31 cellular contexts compared by ENCODE assay signal in genomic region chr4:176592976-176593375, GRCh38.
"Had no signal": no experiment of that assay in that cellular context is flagged by ENCODE, and none has a peak within 500 bp of the region (broad histone marks: within the 10 kb centered on the region; RNA-seq: fewer than 3 reads in every experiment).

No MANE protein-coding gene starts in this region.

- H3K4me3 Mint-ChIP-seq: activated CD4-positive, alpha-beta memory T cell treated with anti-CD3 and anti-CD28 coated beads for 36 hours; activated CD4-positive, alpha-beta T cell treated with anti-CD3 and anti-CD28 coated beads for 36 hours; activated CD4-positive, alpha-beta T cell treated with anti-CD3 and anti-CD28 coated beads, Interleukin-2, amount 10 ng/mL, durations not matched to agents 24 days and 14 days; activated CD8-positive, alpha-beta memory T cell treated with anti-CD3 and anti-CD28 coated beads, Interleukin-2, amount 10 ng/mL, durations not matched to agents 7 days and 5 days; activated CD8-positive, alpha-beta T cell treated with anti-CD3 and anti-CD28 coated beads, Interleukin-2, amount 10 ng/mL, durations not matched to agents 7 days and 5 days; activated naive CD4-positive, alpha-beta T cell treated with anti-CD3 and anti-CD28 coated beads, Interleukin-2, amount 10 ng/mL, durations not matched to agents 7 days and 5 days; activated naive CD8-positive, alpha-beta T cell treated with anti-CD3 and anti-CD28 coated beads, Interleukin-2, amount 10 ng/mL, durations not matched to agents 7 days and 5 days; activated T-helper 1 cell treated with anti-CD3 and anti-CD28 coated beads, Interleukin-12 subunit alpha, Interleukin-12 subunit beta, Interleukin-2, Interleukin-4 antibody, amounts not matched to agents 30 ng/mL and 10 ng/mL and 1 ng/mL, durations not matched to agents 14 hours and 24 hours and 36 hours; effector memory CD8-positive, alpha-beta T cell; T-helper 17 cell; T-helper 2 cell treated with Interferon-gamma antibody and Interleukin-4, amounts not matched to agents 5 μg/mL and 100 μg/mL, for 36 hours had no signal

- H3K9me3 Mint-ChIP-seq: activated CD4-positive, alpha-beta T cell treated with anti-CD3 and anti-CD28 coated beads, Interleukin-2, amount 10 ng/mL, durations not matched to agents 24 days and 14 days; activated naive CD8-positive, alpha-beta T cell treated with anti-CD3 and anti-CD28 coated beads, Interleukin-2, amount 10 ng/mL, durations not matched to agents 7 days and 5 days; activated T-helper 1 cell treated with anti-CD3 and anti-CD28 coated beads, Interleukin-12 subunit alpha, Interleukin-12 subunit beta, Interleukin-2, Interleukin-4 antibody, amounts not matched to agents 30 ng/mL and 10 ng/mL and 1 ng/mL, durations not matched to agents 14 hours and 24 hours and 36 hours; T-helper 2 cell treated with Interferon-gamma antibody and Interleukin-4, amounts not matched to agents 5 μg/mL and 100 μg/mL, for 36 hours had no signal

- H3K36me3 Mint-ChIP-seq: activated CD4-positive, alpha-beta memory T cell treated with anti-CD3 and anti-CD28 coated beads for 36 hours; activated CD8-positive, alpha-beta memory T cell treated with anti-CD3 and anti-CD28 coated beads, Interleukin-2, amount 10 ng/mL, durations not matched to agents 7 days and 5 days; activated naive CD4-positive, alpha-beta T cell treated with anti-CD3 and anti-CD28 coated beads, Interleukin-2, amount 10 ng/mL, durations not matched to agents 7 days and 5 days; activated naive CD4-positive, alpha-beta T cell treated with anti-CD3 and anti-CD28 coated beads, Interleukin-2, amount 50 U/mL, for 72 hours; activated naive CD8-positive, alpha-beta T cell treated with anti-CD3 and anti-CD28 coated beads, Interleukin-2, amount 10 ng/mL, durations not matched to agents 7 days and 5 days had no signal

- FAIRE-seq: astrocyte, colon had no signal

- DNase-seq: activated CD4-positive, alpha-beta memory T cell treated with anti-CD3 and anti-CD28 coated beads for 36 hours; activated CD4-positive, alpha-beta T cell treated with anti-CD3 and anti-CD28 coated beads for 36 hours; activated CD4-positive, alpha-beta T cell treated with anti-CD3 and anti-CD28 coated beads, Interleukin-2, amount 10 ng/mL, durations not matched to agents 24 days and 14 days; activated CD4-positive, CD25-positive, alpha-beta regulatory T cell; activated CD4-positive, CD25-positive, alpha-beta regulatory T cell treated with anti-CD3 and anti-CD28 coated beads, Interleukin-2, amount 50 U/mL, for 72 hours; activated CD8-positive, alpha-beta memory T cell treated with anti-CD3 and anti-CD28 coated beads, Interleukin-2, amount 10 ng/mL, durations not matched to agents 7 days and 5 days; activated CD8-positive, alpha-beta memory T cell treated with anti-CD3 and anti-CD28 coated beads, Interleukin-2, amount 50 U/mL, for 4 hours; activated CD8-positive, alpha-beta T cell treated with anti-CD3 and anti-CD28 coated beads, Interleukin-2, amount 10 ng/mL, durations not matched to agents 7 days and 5 days; activated gamma-delta T cell; activated naive CD4-positive, alpha-beta T cell; activated naive CD4-positive, alpha-beta T cell treated with anti-CD3 and anti-CD28 coated beads, Interleukin-2, amount 10 ng/mL, durations not matched to agents 7 days and 5 days; activated naive CD8-positive, alpha-beta T cell treated with anti-CD3 and anti-CD28 coated beads, Interleukin-2, amount 10 ng/mL, durations not matched to agents 7 days and 5 days; activated T-cell treated with anti-CD3 and anti-CD28 coated beads, Interleukin-2, amount 50 U/mL, for 1 hour; activated T-cell treated with anti-CD3 and anti-CD28 coated beads, Interleukin-2, amount 50 U/mL, for 48 hours; anterior cingulate cortex; brain microvascular endothelial cell; caudate nucleus; cortex of kidney; dermis blood vessel endothelial cell; effector CD4-positive, alpha-beta T cell; effector memory CD8-positive, alpha-beta T cell; foreskin melanocyte; T-helper 1 cell; T-helper 17 cell had no signal

- ATAC-seq: activated CD4-positive, alpha-beta T cell treated with anti-CD3 and anti-CD28 coated beads for 36 hours; activated CD8-positive, alpha-beta memory T cell treated with anti-CD3 and anti-CD28 coated beads, Interleukin-2, amount 10 ng/mL, durations not matched to agents 7 days and 5 days; activated CD8-positive, alpha-beta T cell treated with anti-CD3 and anti-CD28 coated beads, Interleukin-2, amount 10 ng/mL, durations not matched to agents 7 days and 5 days; activated naive CD4-positive, alpha-beta T cell treated with anti-CD3 and anti-CD28 coated beads, Interleukin-2, amount 50 U/mL, for 72 hours; effector memory CD8-positive, alpha-beta T cell; esophagus mucosa; gastroesophageal sphincter; T-helper 17 cell had no signal

- H3K27ac ChIP-seq: brain microvascular endothelial cell, gastroesophageal sphincter had no signal

- H3K27me3 Mint-ChIP-seq: activated CD4-positive, alpha-beta memory T cell treated with anti-CD3 and anti-CD28 coated beads for 36 hours; activated CD4-positive, alpha-beta T cell treated with anti-CD3 and anti-CD28 coated beads for 36 hours; activated CD4-positive, alpha-beta T cell treated with anti-CD3 and anti-CD28 coated beads, Interleukin-2, amount 10 ng/mL, durations not matched to agents 24 days and 14 days; activated CD8-positive, alpha-beta memory T cell treated with anti-CD3 and anti-CD28 coated beads, Interleukin-2, amount 10 ng/mL, durations not matched to agents 7 days and 5 days; activated naive CD4-positive, alpha-beta T cell treated with anti-CD3 and anti-CD28 coated beads, Interleukin-2, amount 10 ng/mL, durations not matched to agents 7 days and 5 days; activated naive CD8-positive, alpha-beta T cell treated with anti-CD3 and anti-CD28 coated beads, Interleukin-2, amount 10 ng/mL, durations not matched to agents 7 days and 5 days; effector memory CD8-positive, alpha-beta T cell; T-helper 17 cell had no signal

- H3K27ac Mint-ChIP-seq: activated CD4-positive, alpha-beta memory T cell treated with anti-CD3 and anti-CD28 coated beads for 36 hours; activated CD4-positive, alpha-beta T cell treated with anti-CD3 and anti-CD28 coated beads for 36 hours; activated CD4-positive, alpha-beta T cell treated with anti-CD3 and anti-CD28 coated beads, Interleukin-2, amount 10 ng/mL, durations not matched to agents 24 days and 14 days; activated CD8-positive, alpha-beta memory T cell treated with anti-CD3 and anti-CD28 coated beads, Interleukin-2, amount 10 ng/mL, durations not matched to agents 7 days and 5 days; activated CD8-positive, alpha-beta T cell treated with anti-CD3 and anti-CD28 coated beads, Interleukin-2, amount 10 ng/mL, durations not matched to agents 7 days and 5 days; activated naive CD4-positive, alpha-beta T cell treated with anti-CD3 and anti-CD28 coated beads, Interleukin-2, amount 10 ng/mL, durations not matched to agents 7 days and 5 days; activated naive CD4-positive, alpha-beta T cell treated with anti-CD3 and anti-CD28 coated beads, Interleukin-2, amount 50 U/mL, for 72 hours; activated naive CD8-positive, alpha-beta T cell treated with anti-CD3 and anti-CD28 coated beads, Interleukin-2, amount 10 ng/mL, durations not matched to agents 7 days and 5 days; activated T-helper 1 cell treated with anti-CD3 and anti-CD28 coated beads, Interleukin-12 subunit alpha, Interleukin-12 subunit beta, Interleukin-2, Interleukin-4 antibody, amounts not matched to agents 30 ng/mL and 10 ng/mL and 1 ng/mL, durations not matched to agents 14 hours and 24 hours and 36 hours; effector memory CD8-positive, alpha-beta T cell; T-helper 17 cell; T-helper 2 cell treated with Interferon-gamma antibody and Interleukin-4, amounts not matched to agents 5 μg/mL and 100 μg/mL, for 36 hours had no signal

- H3K4me1 ChIP-seq: gastroesophageal sphincter had no signal

- H3K36me3 ChIP-seq: brain microvascular endothelial cell, gastroesophageal sphincter had no signal

- H3K27me3 ChIP-seq: brain microvascular endothelial cell, gastroesophageal sphincter had no signal

- H3K4me3 ChIP-seq: gastroesophageal sphincter had no signal

- H3K4me1 Mint-ChIP-seq: activated CD4-positive, alpha-beta T cell treated with anti-CD3 and anti-CD28 coated beads for 36 hours; activated CD4-positive, alpha-beta T cell treated with anti-CD3 and anti-CD28 coated beads, Interleukin-2, amount 10 ng/mL, durations not matched to agents 24 days and 14 days; activated CD8-positive, alpha-beta memory T cell treated with anti-CD3 and anti-CD28 coated beads, Interleukin-2, amount 10 ng/mL, durations not matched to agents 7 days and 5 days; activated naive CD4-positive, alpha-beta T cell treated with anti-CD3 and anti-CD28 coated beads, Interleukin-2, amount 10 ng/mL, durations not matched to agents 7 days and 5 days; activated naive CD8-positive, alpha-beta T cell treated with anti-CD3 and anti-CD28 coated beads, Interleukin-2, amount 10 ng/mL, durations not matched to agents 7 days and 5 days; T-helper 17 cell had no signal
